ENCODE assay signal across 26 cellular contexts in the genomic region with DNA sequence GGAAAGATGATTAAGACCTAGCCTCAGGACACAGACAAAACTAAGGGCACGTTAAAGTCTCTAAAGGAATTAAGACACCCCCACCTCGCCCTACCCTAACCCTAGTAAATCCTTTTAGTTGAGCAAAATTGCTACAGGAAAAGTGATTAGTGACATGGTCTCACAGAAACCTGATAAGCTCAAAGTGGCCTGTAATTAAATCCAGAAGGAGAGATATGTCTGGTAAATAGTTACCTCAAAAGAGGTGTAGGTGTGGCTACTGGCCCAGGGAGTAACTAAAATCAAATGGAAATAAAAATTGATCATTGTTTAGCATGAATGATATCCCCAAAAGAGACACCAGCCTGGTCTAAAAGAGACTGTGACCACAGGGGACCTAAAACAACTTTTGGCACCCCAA.
A peak's percentile ranks its signal among the peaks of the same experiment; 100 is the strongest.
DNase-seq lines count a peak whose midpoint lies in the region; FAIRE-seq lines count a peak whose summit lies in the region.
"Had no signal": no experiment of that assay in that cellular context is flagged by ENCODE, and none has a peak within 500 bp of the region (broad histone marks: within the 10 kb centered on the region; RNA-seq: fewer than 3 reads in every experiment).

No MANE protein-coding gene starts in this region.

- H3K4me1 Mint-ChIP-seq in activated CD4-positive, alpha-beta T cell treated with anti-CD3 and anti-CD28 coated beads, Interleukin-2, amount 10 ng/mL, durations not matched to agents 7 days and 5 days = no peaks in the 10 kb centered on the region
- H3K4me1 Mint-ChIP-seq: CD14-positive monocyte; CD4-positive, alpha-beta memory T cell; CD8-positive, alpha-beta memory T cell had no signal

- no peaks in the 10 kb centered on the region for H3K36me3 ChIP-seq in small intestine (ENCODE audit: control insufficient read depth in 2 of 2, insufficient read depth in 2 of 2, low read length in 2 of 2)
- H3K36me3 ChIP-seq: BE2C had no signal

- no peak overlapping the region for H3K27ac Mint-ChIP-seq in activated CD4-positive, alpha-beta T cell treated with anti-CD3 and anti-CD28 coated beads, Interleukin-2, amount 10 ng/mL, durations not matched to agents 7 days and 5 days
- H3K27ac Mint-ChIP-seq: CD4-positive, alpha-beta memory T cell; CD4-positive, CD25-positive, alpha-beta regulatory T cell had no signal

- WGBS in small intestine, 3 donors = 17 to 66% (median 31%) methylated on average over 2 of the region's 2 CpGs

- no peaks in the 10 kb centered on the region for H3K36me3 Mint-ChIP-seq in activated CD4-positive, alpha-beta T cell treated with anti-CD3 and anti-CD28 coated beads, Interleukin-2, amount 10 ng/mL, durations not matched to agents 7 days and 5 days (ENCODE audit: low read depth)

- H3K4me3 Mint-ChIP-seq in activated CD4-positive, alpha-beta T cell treated with anti-CD3 and anti-CD28 coated beads, Interleukin-2, amount 10 ng/mL, durations not matched to agents 7 days and 5 days = no peak overlapping the region
- H3K4me3 Mint-ChIP-seq: CD14-positive monocyte; CD4-positive, alpha-beta memory T cell; CD4-positive, CD25-positive, alpha-beta regulatory T cell; CD8-positive, alpha-beta memory T cell had no signal

- no peak overlapping the region for H3K4me3 ChIP-seq in small intestine (ENCODE audit: low read depth in 1 of 2, low read length in 2 of 2)
- H3K4me3 ChIP-seq: BLaER1, GM12878 had no signal

- no peaks in the 10 kb centered on the region for H3K27me3 ChIP-seq in small intestine (ENCODE audit: control insufficient read depth in 2 of 2, insufficient read depth in 2 of 2, low read length in 2 of 2)
- H3K27me3 ChIP-seq: BE2C, BLaER1 had no signal

- H3K27me3 Mint-ChIP-seq in activated CD4-positive, alpha-beta T cell treated with anti-CD3 and anti-CD28 coated beads, Interleukin-2, amount 10 ng/mL, durations not matched to agents 7 days and 5 days = no peaks in the 10 kb centered on the region
- H3K27me3 Mint-ChIP-seq: CD4-positive, alpha-beta memory T cell; CD4-positive, CD25-positive, alpha-beta regulatory T cell; CD8-positive, alpha-beta memory T cell had no signal

- H3K27ac ChIP-seq in small intestine (ENCODE audit: low read depth in 1 of 2, low read length in 1 of 2) = no peak overlapping the region
- H3K27ac ChIP-seq: BLaER1 had no signal

- no peaks in the 10 kb centered on the region for H3K9me3 Mint-ChIP-seq in activated CD4-positive, alpha-beta T cell treated with anti-CD3 and anti-CD28 coated beads, Interleukin-2, amount 10 ng/mL, durations not matched to agents 7 days and 5 days
- H3K9me3 Mint-ChIP-seq: CD4-positive, CD25-positive, alpha-beta regulatory T cell; CD8-positive, alpha-beta memory T cell had no signal

- H3K4me1 ChIP-seq in small intestine (ENCODE audit: control insufficient read depth in 2 of 2, insufficient read depth in 1 of 2, low read depth in 1 of 2, low read length in 1 of 2) = peaks cover 0 to 4% of the 10 kb centered on the region in 2 donors

- DNase-seq in NCI-H82 (lab: John Stamatoyannopoulos, UW) (peak; percentile 91), NCI-H82 treated with DMSO at 0.1 percent for 48 hours (lab: John Stamatoyannopoulos, UW; ENCODE audit: unreplicated experiment) (peak; percentile 93), small intestine (peak; percentile 52), midbrain (lab: John Stamatoyannopoulos, UW) (no peak)
- no peak for DNase-seq in activated CD4-positive, alpha-beta T cell treated with anti-CD3 and anti-CD28 coated beads, Interleukin-2, amount 10 ng/mL, durations not matched to agents 7 days and 5 days
- DNase-seq: 8988T; ACHN; BE2C; C1 segment of cervical spinal cord; CD4-positive, alpha-beta memory T cell; CD4-positive, CD25-positive, alpha-beta regulatory T cell; CD8-positive, alpha-beta memory T cell; COR-L47; DMS 273 treated with DMSO at 0.1 percent for 48 hours; DMS153; DMS53; DMS79; DND-41; EL; GDM1 had no signal

- FAIRE-seq in small intestine (lab: Jason Lieb, UNC) = no peak
- FAIRE-seq: A204.1, GM12878, GM12892, GM18507 had no signal

- no peaks in the 10 kb centered on the region for H3K9me3 ChIP-seq in small intestine (ENCODE audit: control insufficient read depth, low read depth)
- H3K9me3 ChIP-seq: BE2C, BLaER1 had no signal

- CTCF ChIA-PET in activated CD4-positive, alpha-beta T cell treated with anti-CD3 and anti-CD28 coated beads, Interleukin-2, amount 10 ng/mL, durations not matched to agents 7 days and 5 days (lab: Charles Lee) = interaction anchor here (0.7 kb wide), 1 partner anchor 253 kb away, joined by 3 read pairs; no protein-coding TSS in a partner anchor

- POLR2A ChIA-PET in activated CD4-positive, alpha-beta T cell treated with anti-CD3 and anti-CD28 coated beads, Interleukin-2, amount 10 ng/mL, durations not matched to agents 7 days and 5 days (lab: Charles Lee) = no interaction called here

Comparison
In these comparisons a context has a peak if more than half of its experiments do, and no peak if none do; other contexts are left out.
1. DNase-seq: peak in NCI-H82 (single experiment), NCI-H82 treated with DMSO at 0.1 percent for 48 hours (single experiment) and small intestine (single experiment); none in midbrain (single experiment) and activated CD4-positive, alpha-beta T cell treated with anti-CD3 and anti-CD28 coated beads, Interleukin-2, amount 10 ng/mL, durations not matched to agents 7 days and 5 days (single experiment).